In genomic region chr3:55746808-55747413, GRCh38 we compare ENCODE assay signal across 10 cellular contexts.
DNase-seq lines count a peak whose midpoint lies in the region; ATAC-seq and TF ChIP-seq lines count a peak whose summit lies in the region.
"Had no signal": no experiment of that assay in that cellular context is flagged by ENCODE, and none has a peak within 500 bp of the region (broad histone marks: within the 10 kb centered on the region; RNA-seq: fewer than 3 reads in every experiment).

No MANE protein-coding gene starts in this region.

- no peaks in the 10 kb centered on the region for H3K36me3 ChIP-seq in BJ (ENCODE audit: control insufficient read depth, insufficient read depth, low read length)
- no peaks in the 10 kb centered on the region for H3K36me3 ChIP-seq in right lobe of liver

- peaks cover 0 to 4% (median 0%) of the 10 kb centered on the region in 5 experiments for H3K9me3 Mint-ChIP-seq in brain

- no peaks in the 10 kb centered on the region for H3K36me3 Mint-ChIP-seq in brain

- CTCF ChIA-PET in BJ (lab: Yijun Ruan, JAX) = interaction anchor here (0.6 to 1.9 kb wide), 14 partner anchors 10 to 1808 kb away, joined by 3 to 11 read pairs (median 3); no protein-coding TSS in a partner anchor

- no peak overlapping the region for H3K4me3 Mint-ChIP-seq in brain

- H3K4me3 ChIP-seq in BJ (ENCODE audit: low read depth, low read length) = no peak overlapping the region
- H3K4me3 ChIP-seq in HFF-Myc (replicated peaks; ENCODE audit: low read depth, low read length) = no peak overlapping the region
- H3K4me3 ChIP-seq in right lobe of liver = no peak overlapping the region

- no peak overlapping the region for H3K27ac Mint-ChIP-seq in brain

- H3K4me1 ChIP-seq in right lobe of liver = no peaks in the 10 kb centered on the region

- no peaks in the 10 kb centered on the region for H3K27me3 ChIP-seq in BJ (ENCODE audit: control insufficient read depth, insufficient read depth, low read length)
- no peaks in the 10 kb centered on the region for H3K27me3 ChIP-seq in right lobe of liver

- ATAC-seq in right lobe of liver (no peak), GM19397 (IDR thresholded peaks at IDR 0.05; ENCODE audit: unreplicated experiment) (no peak), GM19035 (IDR thresholded peaks at IDR 0.05; ENCODE audit: unreplicated experiment) (no peak)

- no peak for TF ChIP-seq POLR2A in right lobe of liver (IDR thresholded peaks at IDR 0.05)

- TF ChIP-seq CTCF in BJ (IDR thresholded peaks at IDR 0.05; ENCODE audit: insufficient read depth, low read depth, low read length) (peak; percentile 49), HFF-Myc (IDR thresholded peaks at IDR 0.05; ENCODE audit: low read depth, low read length, missing control alignments) (peak; percentile 40), brain (conservative IDR thresholded peaks at IDR 0.05) (peak; percentile 65 to 79), right lobe of liver (IDR thresholded peaks at IDR 0.05) (peak; percentile 38 to 52 (median 48))

- H3K27me3 Mint-ChIP-seq in brain = peaks cover 6% of the 10 kb centered on the region

- no peak for DNase-seq in BJ (ENCODE audit: low read depth)
- no peak for DNase-seq in HFF-Myc (ENCODE audit: extremely low read depth, low read depth)
- no peak for DNase-seq in right lobe of liver
- DNase-seq in NCI-H524 treated with DMSO at 0.1 percent for 48 hours (lab: John Stamatoyannopoulos, UW) = no peak
- no peak for DNase-seq in stimulated activated CD4-positive, alpha-beta T cell treated with anti-CD3 and anti-CD28 coated beads, Interleukin-2, amount 100 ng/mL, for 24 hours
- DNase-seq: activated effector memory CD4-positive, alpha-beta T cell treated with Interleukin-2 at 50 U/mL for 16 hours; stimulated activated CD4-positive, alpha-beta T cell treated with anti-CD3 and anti-CD28 coated beads, Interleukin-1b, Interleukin-23, amount 100 ng/mL, for 48 hours had no signal

- no peak overlapping the region for H3K27ac ChIP-seq in right lobe of liver

- peaks cover 14% of the 10 kb centered on the region for H3K4me1 Mint-ChIP-seq in brain

- intact Hi-C loops in right lobe of liver (cut with DNase I) = loop anchor here in 1 of 2 donors (10.0 kb wide), 1 partner anchor 262 kb away; the partner anchor contains the start of gene WNT5A

- POLR2A ChIA-PET in BJ (lab: Charles Lee) = no interaction called here

- H3K9me3 ChIP-seq in right lobe of liver = no peaks in the 10 kb centered on the region
